8 cellular contexts compared by ENCODE assay signal in genomic region chr12:751828-752672, GRCh38. TPM values are rescaled to one million over a fixed set of nuclear protein-coding genes. Genes with fewer than 3 reads are reported as not detected.
DNase-seq lines count a peak whose midpoint lies in the region; ATAC-seq and TF ChIP-seq lines count a peak whose summit lies in the region.

Gene WNK1, plus strand, starts transcription at chr12:752579. Its CDS starts 987 bp downstream, at chr12:753566.

- no peaks in the 10 kb centered on the region for H3K9me3 Mint-ChIP-seq in activated T-cell treated with anti-CD3 and anti-CD28 coated beads, Interleukin-2, amount 50 U/mL, for 24 hours

- H3K4me1 Mint-ChIP-seq in activated T-cell treated with anti-CD3 and anti-CD28 coated beads, Interleukin-2, amount 50 U/mL, for 24 hours (ENCODE audit: low read depth) = peaks cover 26% of the 10 kb centered on the region

- peak within 1 kb of the TSS; percentile 97 to 100 for H3K27ac ChIP-seq in esophagus (ENCODE audit: low read depth in 2 of 2, low read length in 1 of 2)

- peak; percentile 97 for DNase-seq in DMS153 treated with DMSO at 0.1 percent for 48 hours (lab: John Stamatoyannopoulos, UW; ENCODE audit: unreplicated experiment)
- peak; percentile 95 for DNase-seq in KBM-7
- DNase-seq in activated T-cell treated with anti-CD3 and anti-CD28 coated beads, Interleukin-2, amount 50 U/mL, for 24 hours = peak; percentile 98
- DNase-seq in stimulated activated CD8-positive, alpha-beta memory T cell treated with anti-CD3 and anti-CD28 coated beads, Interleukin-7, amount 100 ng/mL, for 24 hours (ENCODE audit: low read depth) = peak; percentile 93

- H3K27me3 Mint-ChIP-seq in activated T-cell treated with anti-CD3 and anti-CD28 coated beads, Interleukin-2, amount 50 U/mL, for 24 hours = no peaks in the 10 kb centered on the region

- peak; percentile 46 for ATAC-seq in GM21717 (IDR thresholded peaks at IDR 0.05; ENCODE audit: unreplicated experiment)

- H3K36me3 Mint-ChIP-seq in activated T-cell treated with anti-CD3 and anti-CD28 coated beads, Interleukin-2, amount 50 U/mL, for 24 hours (ENCODE audit: low read depth) = peaks cover 39% of the 10 kb centered on the region

- peak within 1 kb of the TSS; percentile 94 for H3K4me3 Mint-ChIP-seq in activated T-cell treated with anti-CD3 and anti-CD28 coated beads, Interleukin-2, amount 50 U/mL, for 24 hours

- H3K36me3 ChIP-seq in esophagus (ENCODE audit: control insufficient read depth in 2 of 2, insufficient read depth in 2 of 2, low read length in 1 of 2) (no peaks in the 10 kb centered on the region), mucosa of stomach (ENCODE audit: control insufficient read depth, insufficient read depth, low read length) (no peaks in the 10 kb centered on the region)

- H3K4me1 ChIP-seq in esophagus (ENCODE audit: control insufficient read depth in 2 of 2, insufficient read depth in 2 of 2, low read length in 1 of 2) (peaks cover 0 to 3% of the 10 kb centered on the region in 2 donors), mucosa of stomach (ENCODE audit: control insufficient read depth, insufficient read depth, low read length) (peaks cover 18% of the 10 kb centered on the region)

- H3K27me3 ChIP-seq in esophagus (ENCODE audit: control insufficient read depth in 1 of 2, insufficient read depth in 2 of 2, low read length in 2 of 2) = no peaks in the 10 kb centered on the region
- H3K27me3 ChIP-seq in mucosa of stomach (ENCODE audit: control insufficient read depth, insufficient read depth, low read length) = no peaks in the 10 kb centered on the region

- 0% methylated on average over 47 of the region's 47 CpGs for WGBS in esophagus, 2 donors

- no peaks in the 10 kb centered on the region for H3K9me3 ChIP-seq in esophagus (ENCODE audit: control insufficient read depth in 2 of 2, insufficient read depth in 1 of 2, low read depth in 1 of 2, low read length in 1 of 2)
- no peaks in the 10 kb centered on the region for H3K9me3 ChIP-seq in mucosa of stomach (ENCODE audit: control insufficient read depth, low read length)

- peak within 1 kb of the TSS; percentile 97 for H3K27ac Mint-ChIP-seq in activated T-cell treated with anti-CD3 and anti-CD28 coated beads, Interleukin-2, amount 50 U/mL, for 24 hours

- in situ Hi-C loops in KBM-7 (cut with MboI; ENCODE audit: low pct_unique_long_range_greater_than_20kb, low sequenced_read_pairs) = no loop called here

- H3K4me3 ChIP-seq in esophagus (ENCODE audit: low read depth in 1 of 2, low read length in 2 of 2) (peak within 1 kb of the TSS; percentile 81 to 100), mucosa of stomach (ENCODE audit: low read length) (peak within 1 kb of the TSS; percentile 23)

- H3K9ac ChIP-seq in mucosa of stomach (ENCODE audit: low read length) = peak within 1 kb of the TSS; percentile 89

TF ChIP-seq in PFSK-1, 5 proteins besides CTCF, POLR2A, EP300 and RAD21:
- no peak for TF ChIP-seq FOXP2 (optimal IDR thresholded peaks at IDR 0.05; ENCODE audit: borderline replicate concordance, extremely low read depth, extremely low read length, insufficient read depth)
- TF ChIP-seq SIN3A (IDR thresholded peaks at IDR 0.05; ENCODE audit: borderline replicate concordance, insufficient read depth, low read length) = 0 out of 2 replicates have a peak, but pooled peaks have one; percentile 53
- TF ChIP-seq TAF1 (IDR thresholded peaks at IDR 0.05; ENCODE audit: borderline replicate concordance, insufficient read depth, low read length) = peak; percentile 95
- TF ChIP-seq REST (IDR thresholded peaks at IDR 0.05; ENCODE audit: insufficient read depth in 1 of 2, low read depth in 2 of 2, low read length in 2 of 2) = peak; percentile 39 to 49; a peak in 1 of 4 replicates
- peak; percentile 69; the same call in 1 of the 2 replicates for TF ChIP-seq POLR2AphosphoS5 (IDR thresholded peaks at IDR 0.05; ENCODE audit: low read depth, low read length)

RNA-seq across cellular contexts. Expression of gene WNK1, which starts in this region (rescaled TPM):
- polyA plus RNA-seq in PFSK-1 (2012; ENCODE audit: insufficient read length, low read depth) = 102 TPM
- 10 to 100 TPM; 66.0 to 72.3 TPM for polyA plus RNA-seq in esophagus

Comparison
In these comparisons a context has a peak if more than half of its experiments do, and no peak if none do; other contexts are left out.
1. Peak in every context shown above with its lines: DNase-seq, ATAC-seq, H3K4me3 ChIP-seq and H3K27ac ChIP-seq.